18 cellular contexts compared by ENCODE assay signal in genomic region chr17:82582709-82583108, GRCh38.
"Had no signal": no experiment of that assay in that cellular context is flagged by ENCODE, and none has a peak within 500 bp of the region (broad histone marks: within the 10 kb centered on the region; RNA-seq: fewer than 3 reads in every experiment).

No MANE protein-coding gene starts in this region.

- ATAC-seq: activated naive CD4-positive, alpha-beta T cell treated with anti-CD3 and anti-CD28 coated beads, Interleukin-2, amount 50 U/mL, for 72 hours; gastroesophageal sphincter; left ventricle myocardium superior; naive thymus-derived CD4-positive, alpha-beta T cell had no signal

- H3K4me1 ChIP-seq: parathyroid adenoma had no signal

- H3K27ac ChIP-seq: parathyroid adenoma, sigmoid colon had no signal

- H3K27me3 Mint-ChIP-seq: naive thymus-derived CD4-positive, alpha-beta T cell had no signal

- H3K27ac Mint-ChIP-seq: immature natural killer cell had no signal

- H3K9me3 ChIP-seq: adrenal gland, gastroesophageal sphincter, sigmoid colon, upper lobe of left lung had no signal

- H3K4me3 Mint-ChIP-seq: immature natural killer cell; naive thymus-derived CD4-positive, alpha-beta T cell had no signal

- H3K27me3 ChIP-seq: adrenal gland, gastroesophageal sphincter, sigmoid colon, upper lobe of left lung had no signal

- DNase-seq: activated CD4-positive, alpha-beta T cell treated with anti-CD3 and anti-CD28 coated beads, Interleukin-2, amount 50 U/mL, for 1 hour; activated CD4-positive, CD25-positive, alpha-beta regulatory T cell treated with anti-CD3 and anti-CD28 coated beads, Interleukin-2, amount 50 U/mL, for 72 hours; activated CD8-positive, alpha-beta memory T cell treated with anti-CD3 and anti-CD28 coated beads, Interleukin-2, amount 50 U/mL, for 48 hours; activated gamma-delta T cell; cerebellar nuclear complex; cortex of kidney; effector CD4-positive, alpha-beta T cell; immature natural killer cell; kidney glomerular epithelial cell; left ventricle myocardium superior; naive thymus-derived CD4-positive, alpha-beta T cell; sigmoid colon; stimulated activated naive CD4-positive, alpha-beta T cell treated with Interleukin-2 at 50 U/mL for 16 hours; upper lobe of left lung had no signal

- H3K9me3 Mint-ChIP-seq: activated naive CD4-positive, alpha-beta T cell treated with anti-CD3 and anti-CD28 coated beads, Interleukin-2, amount 50 U/mL, for 72 hours; immature natural killer cell; naive thymus-derived CD4-positive, alpha-beta T cell had no signal

- H3K4me3 ChIP-seq: adrenal gland, gastroesophageal sphincter, sigmoid colon, upper lobe of left lung had no signal
